16 cellular contexts compared by ENCODE assay signal in genomic region chr1:52919720-52920199, GRCh38. TPM values are rescaled to one million over a fixed set of nuclear protein-coding genes. Genes with fewer than 3 reads are reported as not detected.
DNase-seq lines count a peak whose midpoint lies in the region; ATAC-seq and TF ChIP-seq lines count a peak whose summit lies in the region.
"Had no signal": no experiment of that assay in that cellular context is flagged by ENCODE, and none has a peak within 500 bp of the region (broad histone marks: within the 10 kb centered on the region; RNA-seq: fewer than 3 reads in every experiment).

No MANE protein-coding gene starts in this region.

- no peaks in the 10 kb centered on the region for H3K9me3 Mint-ChIP-seq in activated T-cell treated with anti-CD3 and anti-CD28 coated beads, Interleukin-2, amount 50 U/mL, for 24 hours
- no peaks in the 10 kb centered on the region for H3K9me3 Mint-ChIP-seq in activated CD8-positive, alpha-beta T cell treated with anti-CD3 and anti-CD28 coated beads for 36 hours
- no peaks in the 10 kb centered on the region for H3K9me3 Mint-ChIP-seq in stimulated activated memory B cell treated with anti-CD40 and anti-IgM and Interleukin-4, amounts not matched to agents 10 μg/mL and 1 μg/mL and 100 μg/mL, for 72 hours

- WGBS in liver, result 40% methylated on average over 2 of the region's 2 CpGs

- CTCF ChIA-PET in activated CD8-positive, alpha-beta T cell treated with anti-CD3 and anti-CD28 coated beads for 36 hours (lab: Charles Lee), result no interaction called here

- H3K36me3 ChIP-seq in liver (ENCODE audit: control insufficient read depth in 4 of 4, insufficient read depth in 3 of 4, low read depth in 1 of 4, low read length in 3 of 4), result no peaks in the 10 kb centered on the region
- H3K36me3 ChIP-seq: Peyer's patch, right atrium auricular region had no signal

- no peak for ATAC-seq in activated CD8-positive, alpha-beta T cell treated with anti-CD3 and anti-CD28 coated beads for 36 hours
- ATAC-seq in stimulated activated memory B cell treated with anti-CD40 and anti-IgM and Interleukin-4, amounts not matched to agents 10 μg/mL and 1 μg/mL and 100 μg/mL, for 72 hours, result no peak
- ATAC-seq in HG02973 (IDR thresholded peaks at IDR 0.05; ENCODE audit: unreplicated experiment) (no peak), GM21528 (IDR thresholded peaks at IDR 0.05; ENCODE audit: low FRiP score, unreplicated experiment) (no peak)

- peak overlapping the region; percentile 17 to 57 for H3K9ac ChIP-seq in liver (ENCODE audit: low read depth in 1 of 2, low read length in 2 of 2)

- H3K4me1 ChIP-seq in liver (ENCODE audit: control insufficient read depth in 4 of 4, insufficient read depth in 4 of 4, low read length in 3 of 4), result peaks cover 18 to 64% (median 45%) of the 10 kb centered on the region in 4 donors
- H3K4me1 ChIP-seq: Peyer's patch had no signal

- H3K27ac Mint-ChIP-seq in activated T-cell treated with anti-CD3 and anti-CD28 coated beads, Interleukin-2, amount 50 U/mL, for 24 hours, result peak overlapping the region; percentile 28
- H3K27ac Mint-ChIP-seq in activated CD8-positive, alpha-beta T cell treated with anti-CD3 and anti-CD28 coated beads for 36 hours, result peak overlapping the region; percentile 8
- H3K27ac Mint-ChIP-seq in stimulated activated memory B cell treated with anti-CD40 and anti-IgM and Interleukin-4, amounts not matched to agents 10 μg/mL and 1 μg/mL and 100 μg/mL, for 72 hours, result peak overlapping the region; percentile 46

- H3K27me3 Mint-ChIP-seq in activated T-cell treated with anti-CD3 and anti-CD28 coated beads, Interleukin-2, amount 50 U/mL, for 24 hours, result no peaks in the 10 kb centered on the region
- no peaks in the 10 kb centered on the region for H3K27me3 Mint-ChIP-seq in activated CD8-positive, alpha-beta T cell treated with anti-CD3 and anti-CD28 coated beads for 36 hours
- H3K27me3 Mint-ChIP-seq in stimulated activated memory B cell treated with anti-CD40 and anti-IgM and Interleukin-4, amounts not matched to agents 10 μg/mL and 1 μg/mL and 100 μg/mL, for 72 hours, result no peaks in the 10 kb centered on the region

- intact Hi-C loops in activated CD8-positive, alpha-beta T cell treated with anti-CD3 and anti-CD28 coated beads for 36 hours (cut with micrococcal nuclease), result no loop called here
- intact Hi-C loops in cardiac septum (cut with DNase I), result loop anchor here (2.0 kb wide), 1 partner anchor 15 kb away; no protein-coding TSS in a partner anchor

- no peaks in the 10 kb centered on the region for H3K9me3 ChIP-seq in liver (ENCODE audit: control insufficient read depth in 4 of 4, low read length in 3 of 4)
- H3K9me3 ChIP-seq: Peyer's patch, right atrium auricular region had no signal

- H3K4me3 ChIP-seq in liver (ENCODE audit: low read depth in 1 of 3, low read length in 3 of 3), result peak overlapping the region; percentile 67 to 81 (median 68)

- DNase-seq in activated T-cell treated with anti-CD3 and anti-CD28 coated beads, Interleukin-2, amount 50 U/mL, for 24 hours, result no peak
- no peak for DNase-seq in activated T-cell treated with anti-CD3 and anti-CD28 coated beads, Interleukin-2, amount 50 U/mL, for 48 hours
- no peak for DNase-seq in activated CD8-positive, alpha-beta T cell treated with anti-CD3 and anti-CD28 coated beads for 36 hours
- DNase-seq in cardiac septum (ENCODE audit: low spot score), result no peak
- DNase-seq: activated CD4-positive, alpha-beta T cell treated with anti-CD3 and anti-CD28 coated beads, Interleukin-2, amount 50 U/mL, for 4 hours; COR-L47; glutamatergic neuron; NCI-H2029; NCI-H526 treated with DMSO at 0.1 percent for 48 hours; Peyer's patch; stimulated activated CD4-positive, alpha-beta T cell treated with anti-CD3 and anti-CD28 coated beads, Interleukin-2, amount 100 ng/mL, for 48 hours had no signal

- peaks cover 32% of the 10 kb centered on the region for H3K4me1 Mint-ChIP-seq in activated T-cell treated with anti-CD3 and anti-CD28 coated beads, Interleukin-2, amount 50 U/mL, for 24 hours (ENCODE audit: low read depth)
- peaks cover 23% of the 10 kb centered on the region for H3K4me1 Mint-ChIP-seq in activated CD8-positive, alpha-beta T cell treated with anti-CD3 and anti-CD28 coated beads for 36 hours (ENCODE audit: low read depth)
- H3K4me1 Mint-ChIP-seq in stimulated activated memory B cell treated with anti-CD40 and anti-IgM and Interleukin-4, amounts not matched to agents 10 μg/mL and 1 μg/mL and 100 μg/mL, for 72 hours, result peaks cover 17% of the 10 kb centered on the region

- TF ChIP-seq RAD21 in liver (IDR thresholded peaks at IDR 0.05), result peak; percentile 23 to 53

- peak overlapping the region; percentile 76 for H3K4me3 Mint-ChIP-seq in activated T-cell treated with anti-CD3 and anti-CD28 coated beads, Interleukin-2, amount 50 U/mL, for 24 hours
- H3K4me3 Mint-ChIP-seq in activated CD8-positive, alpha-beta T cell treated with anti-CD3 and anti-CD28 coated beads for 36 hours, result peak overlapping the region; percentile 1
- H3K4me3 Mint-ChIP-seq in stimulated activated memory B cell treated with anti-CD40 and anti-IgM and Interleukin-4, amounts not matched to agents 10 μg/mL and 1 μg/mL and 100 μg/mL, for 72 hours, result peak overlapping the region; percentile 37

- POLR2A ChIA-PET in activated CD8-positive, alpha-beta T cell treated with anti-CD3 and anti-CD28 coated beads for 36 hours (lab: Charles Lee), result interaction anchor here (1.1 to 1.3 kb wide), 2 partner anchors 8 to 276 kb away, joined by 3 read pairs; partner anchors contain the start of gene SCP2

- TF ChIP-seq CTCF in activated CD8-positive, alpha-beta T cell treated with anti-CD3 and anti-CD28 coated beads for 36 hours (IDR thresholded peaks at IDR 0.05), result no peak
- TF ChIP-seq CTCF in liver (IDR thresholded peaks at IDR 0.05; ENCODE audit: low read depth, low read length, missing input control), result no peak

- no peaks in the 10 kb centered on the region for H3K36me3 Mint-ChIP-seq in activated T-cell treated with anti-CD3 and anti-CD28 coated beads, Interleukin-2, amount 50 U/mL, for 24 hours (ENCODE audit: low read depth)
- H3K36me3 Mint-ChIP-seq in activated CD8-positive, alpha-beta T cell treated with anti-CD3 and anti-CD28 coated beads for 36 hours (ENCODE audit: low read depth), result no peaks in the 10 kb centered on the region
- H3K36me3 Mint-ChIP-seq in stimulated activated memory B cell treated with anti-CD40 and anti-IgM and Interleukin-4, amounts not matched to agents 10 μg/mL and 1 μg/mL and 100 μg/mL, for 72 hours, result no peaks in the 10 kb centered on the region

- no peaks in the 10 kb centered on the region for H3K27me3 ChIP-seq in liver (ENCODE audit: control insufficient read depth in 4 of 4, insufficient read depth in 4 of 4, low read length in 3 of 4)
- H3K27me3 ChIP-seq: Peyer's patch, right atrium auricular region had no signal

- H3K27ac ChIP-seq in liver (ENCODE audit: low read depth in 1 of 2, low read length in 2 of 2), result peak overlapping the region; percentile 93 to 94

TF ChIP-seq in liver, 16 proteins besides CTCF, POLR2A, EP300 and RAD21 (continues in another document):
- peak; percentile 63 for TF ChIP-seq FOXA2 (IDR thresholded peaks at IDR 0.05)
- TF ChIP-seq HNF4A (conservative IDR thresholded peaks at IDR 0.05), result peak; percentile 84 to 91
- no peak for TF ChIP-seq ATF3 (IDR thresholded peaks at IDR 0.05)
- TF ChIP-seq GABPA (IDR thresholded peaks at IDR 0.05 in 1 of 2, conservative IDR thresholded peaks at IDR 0.05 in 1 of 2), result no peak
- no peak for TF ChIP-seq EGR1 (IDR thresholded peaks at IDR 0.05; ENCODE audit: low read depth in 2 of 2)
- peak; percentile 67 to 68 for TF ChIP-seq JUND (IDR thresholded peaks at IDR 0.05)
- TF ChIP-seq NR2F2 (IDR thresholded peaks at IDR 0.05), result peak; percentile 60
- peak; percentile 31 for TF ChIP-seq ZBTB33 (IDR thresholded peaks at IDR 0.05)
- peak; percentile 31 for TF ChIP-seq YY1 (IDR thresholded peaks at IDR 0.05)
- peak; percentile 80 for TF ChIP-seq HNF4G (IDR thresholded peaks at IDR 0.05)

RNA-seq across cellular contexts. Expression of gene ECHDC2, which starts 1.8 kb away (rescaled TPM):
- 10 to 100 TPM; 32.6 to 36.4 TPM for total RNA-seq in activated CD8-positive, alpha-beta T cell treated with anti-CD3 and anti-CD28 coated beads for 36 hours
- total RNA-seq in liver (100 to 1,000 TPM in 1 of 2 donors, 10 to 100 TPM in 1; 37.8 to 591 TPM), cardiac septum (92.3 TPM)
- polyA plus RNA-seq in liver, result 100 to 1,000 TPM; 269 to 302 TPM

RNA-seq across cellular contexts. Expression of gene SCP2, which starts 7.3 kb away (rescaled TPM):
- total RNA-seq in activated CD8-positive, alpha-beta T cell treated with anti-CD3 and anti-CD28 coated beads for 36 hours, result 10 to 100 TPM; 60.7 to 66.8 TPM
- total RNA-seq in liver, result 100 to 1,000 TPM; 122 to 811 TPM
- polyA plus RNA-seq in liver, result 100 to 1,000 TPM; 330 to 727 TPM
- total RNA-seq in cardiac septum, result 124 TPM

Comparison
In these comparisons a context has a peak if more than half of its experiments do, and no peak if none do; other contexts are left out.
1. H3K4me3 Mint-ChIP-seq: peak in every context shown above with its lines; median percentile 76 in activated T-cell treated with anti-CD3 and anti-CD28 coated beads, Interleukin-2, amount 50 U/mL, for 24 hours; 37 in stimulated activated memory B cell treated with anti-CD40 and anti-IgM and Interleukin-4, amounts not matched to agents 10 μg/mL and 1 μg/mL and 100 μg/mL, for 72 hours; 1 in activated CD8-positive, alpha-beta T cell treated with anti-CD3 and anti-CD28 coated beads for 36 hours.